Comparison of ENCODE assay signal across 8 cellular contexts in genomic region chr6:131199568-131200272, GRCh38.
DNase-seq lines count a peak whose midpoint lies in the region; ATAC-seq and TF ChIP-seq lines count a peak whose summit lies in the region.

No MANE protein-coding gene starts in this region.

- no peaks in the 10 kb centered on the region for H3K9me3 ChIP-seq in SU-DHL-6 (ENCODE audit: insufficient read depth, low read length)

- peaks cover 55% of the 10 kb centered on the region for H3K4me1 Mint-ChIP-seq in activated naive CD8-positive, alpha-beta T cell treated with anti-CD3 and anti-CD28 coated beads, Interleukin-2, amount 10 ng/mL, durations not matched to agents 7 days and 5 days

- no peaks in the 10 kb centered on the region for H3F3A ChIP-seq in SU-DHL-6 (ENCODE audit: insufficient read depth)

- peaks cover 39% of the 10 kb centered on the region for H3K36me3 Mint-ChIP-seq in activated naive CD8-positive, alpha-beta T cell treated with anti-CD3 and anti-CD28 coated beads, Interleukin-2, amount 10 ng/mL, durations not matched to agents 7 days and 5 days

- H3K9me2 ChIP-seq in SU-DHL-6 (replicated peaks; ENCODE audit: insufficient read depth, low read length), result no peaks in the 10 kb centered on the region

- H3K27me3 ChIP-seq in SU-DHL-6 (ENCODE audit: low read length), result no peaks in the 10 kb centered on the region

- H3K4me2 ChIP-seq in SU-DHL-6 (ENCODE audit: low read depth, low read length, poor library complexity, severe bottlenecking), result peak overlapping the region; percentile 22

- ATAC-seq in GM21447 (IDR thresholded peaks at IDR 0.05; ENCODE audit: unreplicated experiment), result peak; percentile 100
- peak; percentile 91 for ATAC-seq in activated naive CD8-positive, alpha-beta T cell treated with anti-CD3 and anti-CD28 coated beads, Interleukin-2, amount 10 ng/mL, durations not matched to agents 7 days and 5 days (ENCODE audit: low read depth)

- no peak overlapping the region for H3K27ac ChIP-seq in SU-DHL-6 (ENCODE audit: low read depth, low read length)

- H4K20me1 ChIP-seq in SU-DHL-6 (ENCODE audit: low read depth, low read length), result no peaks in the 10 kb centered on the region

- POLR2A ChIA-PET in activated naive CD8-positive, alpha-beta T cell treated with anti-CD3 and anti-CD28 coated beads, Interleukin-2, amount 10 ng/mL, durations not matched to agents 7 days and 5 days (lab: Charles Lee), result interaction anchor here (0.6 to 3.6 kb wide), 8 partner anchors 14 to 428 kb away, joined by 3 to 19 read pairs (median 8); partner anchors contain the start of gene MED23

- H3K36me3 ChIP-seq in SU-DHL-6 (ENCODE audit: low read length), result no peaks in the 10 kb centered on the region

- DNase-seq in Daoy (ENCODE audit: low read depth) (peak; percentile 64), HT1080 (ENCODE audit: low read depth) (peak; percentile 77), iPS-NIHi7 (ENCODE audit: extremely low spot score) (peak; percentile 89), SW 1271 (lab: John Stamatoyannopoulos, UW) (no peak)
- peak; percentile 70 for DNase-seq in activated naive CD8-positive, alpha-beta T cell treated with anti-CD3 and anti-CD28 coated beads, Interleukin-2, amount 10 ng/mL, durations not matched to agents 7 days and 5 days
- DNase-seq in stimulated activated CD4-positive, alpha-beta T cell treated with anti-CD3 and anti-CD28 coated beads, Interleukin-4, amount 100 ng/mL, for 1 hour, result peak; percentile 46

- peak; percentile 87 for TF ChIP-seq CTCF in SU-DHL-6 (IDR thresholded peaks at IDR 0.05; ENCODE audit: insufficient read depth, low read length, poor library complexity, severe bottlenecking)

- peaks cover 7% of the 10 kb centered on the region for H3K9me3 Mint-ChIP-seq in activated naive CD8-positive, alpha-beta T cell treated with anti-CD3 and anti-CD28 coated beads, Interleukin-2, amount 10 ng/mL, durations not matched to agents 7 days and 5 days

- no peak overlapping the region for H2AFZ ChIP-seq in SU-DHL-6 (ENCODE audit: low read depth, low read length, severe bottlenecking)

- peak overlapping the region; percentile 87 for H3K4me3 Mint-ChIP-seq in activated naive CD8-positive, alpha-beta T cell treated with anti-CD3 and anti-CD28 coated beads, Interleukin-2, amount 10 ng/mL, durations not matched to agents 7 days and 5 days

- H3K27me3 Mint-ChIP-seq in activated naive CD8-positive, alpha-beta T cell treated with anti-CD3 and anti-CD28 coated beads, Interleukin-2, amount 10 ng/mL, durations not matched to agents 7 days and 5 days, result no peaks in the 10 kb centered on the region

- no peak overlapping the region for H3K4me3 ChIP-seq in SU-DHL-6 (ENCODE audit: insufficient read depth, low read length, poor library complexity, severe bottlenecking)

- no peak overlapping the region for H3K9ac ChIP-seq in SU-DHL-6 (ENCODE audit: low read length)

- peak overlapping the region; percentile 90 for H3K27ac Mint-ChIP-seq in activated naive CD8-positive, alpha-beta T cell treated with anti-CD3 and anti-CD28 coated beads, Interleukin-2, amount 10 ng/mL, durations not matched to agents 7 days and 5 days

- no peaks in the 10 kb centered on the region for H3K79me2 ChIP-seq in SU-DHL-6 (ENCODE audit: insufficient read depth, low read length)

Comparison
In these comparisons a context has a peak if more than half of its experiments do, and no peak if none do; other contexts are left out.
1. DNase-seq: peak in Daoy (single experiment), HT1080 (single experiment), activated naive CD8-positive, alpha-beta T cell treated with anti-CD3 and anti-CD28 coated beads, Interleukin-2, amount 10 ng/mL, durations not matched to agents 7 days and 5 days (single experiment), iPS-NIHi7 (single experiment) and stimulated activated CD4-positive, alpha-beta T cell treated with anti-CD3 and anti-CD28 coated beads, Interleukin-4, amount 100 ng/mL, for 1 hour (single experiment); none in SW 1271 (0 of 2).